8 cellular contexts compared by ENCODE assay signal in genomic region chr12:121494093-121494787, GRCh38.
A peak's percentile ranks its signal among the peaks of the same experiment; 100 is the strongest.
DNase-seq lines count a peak whose midpoint lies in the region; ATAC-seq and TF ChIP-seq lines count a peak whose summit lies in the region.

No MANE protein-coding gene starts in this region.

- no peak overlapping the region for H3K4me3 Mint-ChIP-seq in CD14-positive monocyte

- no peak overlapping the region for H3K27ac ChIP-seq in HL-60 (replicated peaks)

- DNase-seq in CD14-positive monocyte (ENCODE audit: low spot score), result no peak
- DNase-seq in HL-60 (ENCODE audit: low read depth in 1 of 2, low spot score in 1 of 2), result no peak
- peak; percentile 50 to 51 for DNase-seq in cardiac fibroblast (ENCODE audit: low read depth in 2 of 2)
- peak; percentile 49 to 58 for DNase-seq in lung microvascular endothelial cell (ENCODE audit: low read depth in 2 of 2)
- peak; percentile 15 to 46 for DNase-seq in stimulated activated CD8-positive, alpha-beta memory T cell treated with anti-CD3 and anti-CD28 coated beads, Interleukin-7, amount 100 ng/mL, for 1 hour (ENCODE audit: low read depth in 2 of 2)

- no peak overlapping the region for H3K27ac Mint-ChIP-seq in CD14-positive monocyte

- peak; percentile 93 for TF ChIP-seq CTCF in CD14-positive monocyte (IDR thresholded peaks at IDR 0.05)
- peak; percentile 64 for TF ChIP-seq CTCF in HL-60 (IDR thresholded peaks at IDR 0.05; ENCODE audit: insufficient read depth, low read length)
- TF ChIP-seq CTCF in cardiac fibroblast (IDR thresholded peaks at IDR 0.05; ENCODE audit: low read depth, low read length), result peak; percentile 88

- no peak overlapping the region for H3K4me3 ChIP-seq in HL-60 (replicated peaks; ENCODE audit: insufficient read depth, low read length)
- H3K4me3 ChIP-seq in cardiac fibroblast (replicated peaks in 1 of 2; ENCODE audit: low read depth in 2 of 2, low read length in 2 of 2), result no peak overlapping the region

- ATAC-seq in activated CD4-positive, CD25-positive, alpha-beta regulatory T cell treated with anti-CD3 and anti-CD28 coated beads, Interleukin-2, amount 50 U/mL, for 24 hours, result peak; percentile 33 to 38
- ATAC-seq in HG02981 (IDR thresholded peaks at IDR 0.05; ENCODE audit: unreplicated experiment) (no peak), HG03571 (IDR thresholded peaks at IDR 0.05; ENCODE audit: unreplicated experiment) (no peak)

- H3K4me1 Mint-ChIP-seq in CD14-positive monocyte, result peaks cover 30% of the 10 kb centered on the region

- peaks cover 18 to 30% of the 10 kb centered on the region in 2 donors for H3K36me3 Mint-ChIP-seq in CD14-positive monocyte

- H3K9me3 Mint-ChIP-seq in CD14-positive monocyte, result no peaks in the 10 kb centered on the region

- no peaks in the 10 kb centered on the region for H3K27me3 ChIP-seq in HL-60 (ENCODE audit: insufficient read depth, poor library complexity, severe bottlenecking)

- intact Hi-C loops in CD14-positive monocyte (cut with micrococcal nuclease), result loop anchor here (5.0 to 10.0 kb wide), 2 partner anchors 133 to 281 kb away; partner anchors contain the start of gene ORAI1 (in 1 of the 2)

- no peaks in the 10 kb centered on the region for H3K27me3 Mint-ChIP-seq in CD14-positive monocyte (ENCODE audit: low read depth in 3 of 3)

Comparison
In these comparisons a context has a peak if more than half of its experiments do, and no peak if none do; other contexts are left out.
1. DNase-seq: peak in cardiac fibroblast (2 of 2), lung microvascular endothelial cell (2 of 2) and stimulated activated CD8-positive, alpha-beta memory T cell treated with anti-CD3 and anti-CD28 coated beads, Interleukin-7, amount 100 ng/mL, for 1 hour (2 of 2); none in CD14-positive monocyte (single experiment) and HL-60 (0 of 2).
2. ATAC-seq: peak in activated CD4-positive, CD25-positive, alpha-beta regulatory T cell treated with anti-CD3 and anti-CD28 coated beads, Interleukin-2, amount 50 U/mL, for 24 hours (2 of 2); none in HG02981 (single experiment) and HG03571 (single experiment).
3. Peak in every context shown above with its lines, with median percentiles within 50 percentile points of each other: CTCF ChIP-seq.